Comparison of ENCODE assay signal across 1 cellular context in the genomic region with DNA sequence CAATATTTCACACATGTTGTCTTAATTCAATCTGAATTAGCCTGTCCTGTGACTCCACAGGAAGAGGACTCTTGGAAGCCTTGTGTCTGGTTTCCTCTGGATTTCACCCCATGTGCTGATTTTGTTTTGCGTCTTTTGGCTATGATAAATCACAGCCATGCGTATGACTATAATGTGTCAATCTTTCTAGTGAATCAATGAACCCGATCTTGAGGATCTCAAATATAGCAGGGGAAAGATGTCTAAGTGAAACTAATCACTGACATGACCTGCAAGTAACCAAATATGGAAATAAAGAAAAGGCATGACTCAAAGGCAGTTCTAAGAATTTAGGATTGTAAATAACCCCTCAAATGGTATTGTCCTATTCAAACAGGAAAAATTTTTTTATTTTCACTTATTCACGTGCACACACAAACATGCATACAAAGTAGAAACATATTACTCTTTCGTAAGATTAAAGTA.
TF ChIP-seq lines count a peak whose summit lies in the region.

No MANE protein-coding gene starts in this region.

TF ChIP-seq in K562, 482 proteins besides CTCF, POLR2A, EP300 and RAD21:
- no peak for TF ChIP-seq FIP1L1 (IDR thresholded peaks at IDR 0.05; ENCODE audit: low read depth, low read length, poor library complexity, severe bottlenecking)
- TF ChIP-seq FOSL1 (tag; conservative IDR thresholded peaks at IDR 0.05), result peak; percentile 67
- no peak for TF ChIP-seq KAT7 (CRISPR knock-in tag; IDR thresholded peaks at IDR 0.05; ENCODE audit: borderline replicate concordance)
- TF ChIP-seq SRF (CRISPR knock-in tag; IDR thresholded peaks at IDR 0.05), result peak in 1 of 2 experiments; percentile 61; a peak in 1 of 4 replicates
- TF ChIP-seq, protein P1, sequence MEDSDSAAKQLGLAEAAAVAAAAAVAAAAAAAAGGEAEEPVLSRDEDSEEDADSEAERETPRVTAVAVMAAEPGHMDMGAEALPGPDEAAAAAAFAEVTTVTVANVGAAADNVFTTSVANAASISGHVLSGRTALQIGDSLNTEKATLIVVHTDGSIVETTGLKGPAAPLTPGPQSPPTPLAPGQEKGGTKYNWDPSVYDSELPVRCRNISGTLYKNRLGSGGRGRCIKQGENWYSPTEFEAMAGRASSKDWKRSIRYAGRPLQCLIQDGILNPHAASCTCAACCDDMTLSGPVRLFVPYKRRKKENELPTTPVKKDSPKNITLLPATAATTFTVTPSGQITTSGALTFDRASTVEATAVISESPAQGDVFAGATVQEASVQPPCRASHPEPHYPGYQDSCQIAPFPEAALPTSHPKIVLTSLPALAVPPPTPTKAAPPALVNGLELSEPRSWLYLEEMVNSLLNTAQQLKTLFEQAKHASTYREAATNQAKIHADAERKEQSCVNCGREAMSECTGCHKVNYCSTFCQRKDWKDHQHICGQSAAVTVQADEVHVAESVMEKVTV (CRISPR knock-in tag; IDR thresholded peaks at IDR 0.05), result no peak
